ENCODE assay signal across 8 cellular contexts in genomic region chr4:117085185-117085701, GRCh38. TPM values are rescaled to one million over a fixed set of nuclear protein-coding genes. Genes with fewer than 3 reads are reported as not detected.
DNase-seq lines count a peak whose midpoint lies in the region; ATAC-seq and TF ChIP-seq lines count a peak whose summit lies in the region.

Gene TRAM1L1 (minus strand): TSS chr4:117085576. CDS start chr4:117085393, 183 bp downstream.

- H3K36me3 ChIP-seq in kidney epithelial cell (ENCODE audit: control insufficient read depth, insufficient read depth, low read length) (no peaks in the 10 kb centered on the region), OCI-LY7 (ENCODE audit: insufficient read depth, low read length) (no peaks in the 10 kb centered on the region)

- H3K27ac ChIP-seq in cingulate gyrus (ENCODE audit: low read depth, low read length) (peak within 1 kb of the TSS; percentile 74), OCI-LY7 (ENCODE audit: low read depth, low read length, poor library complexity, severe bottlenecking) (no peak within 1 kb of the TSS)

- no peak within 1 kb of the TSS for H3K4me2 ChIP-seq in OCI-LY7 (ENCODE audit: low read length)

- H3K4me3 ChIP-seq in kidney epithelial cell (ENCODE audit: low read depth, low read length) (peak within 1 kb of the TSS; percentile 46), OCI-LY7 (ENCODE audit: low read depth, low read length, poor library complexity, severe bottlenecking) (no peak within 1 kb of the TSS)

- no peaks in the 10 kb centered on the region for H3K9me3 ChIP-seq in OCI-LY7 (ENCODE audit: low read length)

- no peaks in the 10 kb centered on the region for H3K27me3 ChIP-seq in kidney epithelial cell (ENCODE audit: control insufficient read depth, insufficient read depth, low read length)

- H2AFZ ChIP-seq in OCI-LY7 (ENCODE audit: low read length), result no peak within 1 kb of the TSS

- peak; percentile 38 for TF ChIP-seq CTCF in kidney epithelial cell (IDR thresholded peaks at IDR 0.05; ENCODE audit: insufficient read depth, low read length, poor library complexity, severe bottlenecking)
- no peak for TF ChIP-seq CTCF in OCI-LY7 (conservative IDR thresholded peaks at IDR 0.05; ENCODE audit: low read length)

- intact Hi-C loops in OCI-LY7 (cut with micrococcal nuclease; ENCODE audit: unreplicated experiment), result no loop called here

- no TSS peak for BruUV-seq in OCI-LY7 (replicated peaks; lab: Mats Ljungman, UMichigan)

- POLR2A ChIA-PET in OCI-LY7 (lab: Charles Lee), result no interaction called here

- H3K9me2 ChIP-seq in OCI-LY7 (ENCODE audit: insufficient read depth, low read length), result no peaks in the 10 kb centered on the region

- CTCF ChIA-PET in OCI-LY7 (lab: Charles Lee; ENCODE audit: unreplicated experiment), result no interaction called here

- no peaks in the 10 kb centered on the region for H4K20me1 ChIP-seq in OCI-LY7 (ENCODE audit: insufficient read depth, low read length)

- no peaks in the 10 kb centered on the region for H3K4me1 ChIP-seq in OCI-LY7 (ENCODE audit: insufficient read depth, low read length, poor library complexity, severe bottlenecking)

- ATAC-seq in HG02884 (IDR thresholded peaks at IDR 0.05; ENCODE audit: unreplicated experiment) (peak; percentile 73), HG03175 (IDR thresholded peaks at IDR 0.05; ENCODE audit: unreplicated experiment) (no peak)

- DNase-seq in DMS114 treated with DMSO at 0.1 percent for 48 hours (lab: John Stamatoyannopoulos, UW; ENCODE audit: unreplicated experiment) (peak; percentile 21), kidney epithelial cell (ENCODE audit: low read depth) (peak; percentile 28), smooth muscle cell of the brain vasculature (ENCODE audit: low read depth, low spot score) (peak; percentile 36), OCI-LY7 (ENCODE audit: low spot score) (no peak)

- no peaks in the 10 kb centered on the region for H3K79me2 ChIP-seq in OCI-LY7 (ENCODE audit: insufficient read depth, low read depth, low read length)

TF ChIP-seq in PFSK-1, 5 proteins besides CTCF, POLR2A, EP300 and RAD21:
- TF ChIP-seq, protein P1, sequence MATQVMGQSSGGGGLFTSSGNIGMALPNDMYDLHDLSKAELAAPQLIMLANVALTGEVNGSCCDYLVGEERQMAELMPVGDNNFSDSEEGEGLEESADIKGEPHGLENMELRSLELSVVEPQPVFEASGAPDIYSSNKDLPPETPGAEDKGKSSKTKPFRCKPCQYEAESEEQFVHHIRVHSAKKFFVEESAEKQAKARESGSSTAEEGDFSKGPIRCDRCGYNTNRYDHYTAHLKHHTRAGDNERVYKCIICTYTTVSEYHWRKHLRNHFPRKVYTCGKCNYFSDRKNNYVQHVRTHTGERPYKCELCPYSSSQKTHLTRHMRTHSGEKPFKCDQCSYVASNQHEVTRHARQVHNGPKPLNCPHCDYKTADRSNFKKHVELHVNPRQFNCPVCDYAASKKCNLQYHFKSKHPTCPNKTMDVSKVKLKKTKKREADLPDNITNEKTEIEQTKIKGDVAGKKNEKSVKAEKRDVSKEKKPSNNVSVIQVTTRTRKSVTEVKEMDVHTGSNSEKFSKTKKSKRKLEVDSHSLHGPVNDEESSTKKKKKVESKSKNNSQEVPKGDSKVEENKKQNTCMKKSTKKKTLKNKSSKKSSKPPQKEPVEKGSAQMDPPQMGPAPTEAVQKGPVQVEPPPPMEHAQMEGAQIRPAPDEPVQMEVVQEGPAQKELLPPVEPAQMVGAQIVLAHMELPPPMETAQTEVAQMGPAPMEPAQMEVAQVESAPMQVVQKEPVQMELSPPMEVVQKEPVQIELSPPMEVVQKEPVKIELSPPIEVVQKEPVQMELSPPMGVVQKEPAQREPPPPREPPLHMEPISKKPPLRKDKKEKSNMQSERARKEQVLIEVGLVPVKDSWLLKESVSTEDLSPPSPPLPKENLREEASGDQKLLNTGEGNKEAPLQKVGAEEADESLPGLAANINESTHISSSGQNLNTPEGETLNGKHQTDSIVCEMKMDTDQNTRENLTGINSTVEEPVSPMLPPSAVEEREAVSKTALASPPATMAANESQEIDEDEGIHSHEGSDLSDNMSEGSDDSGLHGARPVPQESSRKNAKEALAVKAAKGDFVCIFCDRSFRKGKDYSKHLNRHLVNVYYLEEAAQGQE (IDR thresholded peaks at IDR 0.05; ENCODE audit: insufficient read depth in 1 of 2, low read depth in 2 of 2, low read length in 2 of 2), result no peak
- TF ChIP-seq POLR2AphosphoS5 (IDR thresholded peaks at IDR 0.05; ENCODE audit: low read depth, low read length) (0 out of 2 replicates have a peak, but pooled peaks have one; percentile 41), SIN3A (IDR thresholded peaks at IDR 0.05; ENCODE audit: borderline replicate concordance, insufficient read depth, low read length) (no peak), FOXP2 (optimal IDR thresholded peaks at IDR 0.05; ENCODE audit: borderline replicate concordance, extremely low read depth, extremely low read length, insufficient read depth) (no peak), TAF1 (IDR thresholded peaks at IDR 0.05; ENCODE audit: borderline replicate concordance, insufficient read depth, low read length) (no peak)

RNA-seq across cellular contexts. Expression of gene TRAM1L1, which starts in this region (rescaled TPM):
- not detected for polyA plus RNA-seq in PFSK-1 (2012; ENCODE audit: insufficient read length, low read depth)
- 3.1 and 4.1 TPM in 2 replicates for total RNA-seq in kidney epithelial cell
- not detected in 2 replicates for total RNA-seq in OCI-LY7 (2014; rRNA removed; shearing (Covaris generic))
- total RNA-seq in OCI-LY7 (2022), result not detected in 2 replicates
